ENCODE assay signal across 1 cellular context in the genomic region with DNA sequence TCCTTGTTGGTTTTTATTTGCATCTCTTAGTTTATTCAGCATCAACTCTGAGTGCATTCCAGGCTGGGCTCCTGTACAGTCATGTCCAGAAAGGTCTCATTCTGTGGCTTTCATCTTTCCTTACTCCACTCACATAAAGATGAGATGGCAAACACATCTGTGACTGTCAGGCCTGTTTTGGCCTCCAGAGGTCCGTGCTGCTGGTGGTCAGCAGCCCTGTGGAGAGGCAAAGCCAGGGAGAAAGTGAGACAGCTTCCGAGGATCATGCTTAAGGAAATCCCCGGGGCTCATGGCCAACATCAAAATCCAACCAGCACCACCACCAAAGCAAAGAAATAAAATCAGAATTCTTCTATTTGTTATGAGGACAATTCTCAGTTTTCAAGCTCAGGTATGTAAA.
TF ChIP-seq lines count a peak whose summit lies in the region.

No MANE protein-coding gene starts in this region.

TF ChIP-seq in SK-N-SH, 30 proteins besides CTCF, POLR2A, EP300 and RAD21 (continued from another document):
- TF ChIP-seq, protein P1, sequence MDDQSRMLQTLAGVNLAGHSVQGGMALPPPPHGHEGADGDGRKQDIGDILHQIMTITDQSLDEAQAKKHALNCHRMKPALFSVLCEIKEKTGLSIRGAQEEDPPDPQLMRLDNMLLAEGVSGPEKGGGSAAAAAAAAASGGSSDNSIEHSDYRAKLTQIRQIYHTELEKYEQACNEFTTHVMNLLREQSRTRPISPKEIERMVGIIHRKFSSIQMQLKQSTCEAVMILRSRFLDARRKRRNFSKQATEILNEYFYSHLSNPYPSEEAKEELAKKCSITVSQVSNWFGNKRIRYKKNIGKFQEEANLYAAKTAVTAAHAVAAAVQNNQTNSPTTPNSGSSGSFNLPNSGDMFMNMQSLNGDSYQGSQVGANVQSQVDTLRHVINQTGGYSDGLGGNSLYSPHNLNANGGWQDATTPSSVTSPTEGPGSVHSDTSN (IDR thresholded peaks at IDR 0.05), result no peak
- TF ChIP-seq JUND (IDR thresholded peaks at IDR 0.05), result no peak
- TF ChIP-seq, protein P2, sequence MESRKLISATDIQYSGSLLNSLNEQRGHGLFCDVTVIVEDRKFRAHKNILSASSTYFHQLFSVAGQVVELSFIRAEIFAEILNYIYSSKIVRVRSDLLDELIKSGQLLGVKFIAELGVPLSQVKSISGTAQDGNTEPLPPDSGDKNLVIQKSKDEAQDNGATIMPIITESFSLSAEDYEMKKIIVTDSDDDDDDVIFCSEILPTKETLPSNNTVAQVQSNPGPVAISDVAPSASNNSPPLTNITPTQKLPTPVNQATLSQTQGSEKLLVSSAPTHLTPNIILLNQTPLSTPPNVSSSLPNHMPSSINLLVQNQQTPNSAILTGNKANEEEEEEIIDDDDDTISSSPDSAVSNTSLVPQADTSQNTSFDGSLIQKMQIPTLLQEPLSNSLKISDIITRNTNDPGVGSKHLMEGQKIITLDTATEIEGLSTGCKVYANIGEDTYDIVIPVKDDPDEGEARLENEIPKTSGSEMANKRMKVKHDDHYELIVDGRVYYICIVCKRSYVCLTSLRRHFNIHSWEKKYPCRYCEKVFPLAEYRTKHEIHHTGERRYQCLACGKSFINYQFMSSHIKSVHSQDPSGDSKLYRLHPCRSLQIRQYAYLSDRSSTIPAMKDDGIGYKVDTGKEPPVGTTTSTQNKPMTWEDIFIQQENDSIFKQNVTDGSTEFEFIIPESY (IDR thresholded peaks at IDR 0.05; ENCODE audit: borderline replicate concordance, low read depth), result no peak
- no peak for TF ChIP-seq MEF2A (IDR thresholded peaks at IDR 0.05; ENCODE audit: borderline replicate concordance, low read depth)
- no peak for TF ChIP-seq NFIC (IDR thresholded peaks at IDR 0.05; ENCODE audit: borderline replicate concordance)
- TF ChIP-seq GABPA (IDR thresholded peaks at IDR 0.05; ENCODE audit: low read depth), result no peak
- TF ChIP-seq TEAD4 (IDR thresholded peaks at IDR 0.05; ENCODE audit: borderline replicate concordance, insufficient read depth), result no peak
- TF ChIP-seq EZH2phosphoT487 (IDR thresholded peaks at IDR 0.05; ENCODE audit: borderline replicate concordance, low read depth), result no peak
- TF ChIP-seq RFX5 (IDR thresholded peaks at IDR 0.05; ENCODE audit: low read length), result no peak
- TF ChIP-seq, protein P3, sequence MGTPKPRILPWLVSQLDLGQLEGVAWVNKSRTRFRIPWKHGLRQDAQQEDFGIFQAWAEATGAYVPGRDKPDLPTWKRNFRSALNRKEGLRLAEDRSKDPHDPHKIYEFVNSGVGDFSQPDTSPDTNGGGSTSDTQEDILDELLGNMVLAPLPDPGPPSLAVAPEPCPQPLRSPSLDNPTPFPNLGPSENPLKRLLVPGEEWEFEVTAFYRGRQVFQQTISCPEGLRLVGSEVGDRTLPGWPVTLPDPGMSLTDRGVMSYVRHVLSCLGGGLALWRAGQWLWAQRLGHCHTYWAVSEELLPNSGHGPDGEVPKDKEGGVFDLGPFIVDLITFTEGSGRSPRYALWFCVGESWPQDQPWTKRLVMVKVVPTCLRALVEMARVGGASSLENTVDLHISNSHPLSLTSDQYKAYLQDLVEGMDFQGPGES (IDR thresholded peaks at IDR 0.05; ENCODE audit: low read depth, low read length), result no peak
